ENCODE assay signal across 33 cellular contexts in the genomic region with DNA sequence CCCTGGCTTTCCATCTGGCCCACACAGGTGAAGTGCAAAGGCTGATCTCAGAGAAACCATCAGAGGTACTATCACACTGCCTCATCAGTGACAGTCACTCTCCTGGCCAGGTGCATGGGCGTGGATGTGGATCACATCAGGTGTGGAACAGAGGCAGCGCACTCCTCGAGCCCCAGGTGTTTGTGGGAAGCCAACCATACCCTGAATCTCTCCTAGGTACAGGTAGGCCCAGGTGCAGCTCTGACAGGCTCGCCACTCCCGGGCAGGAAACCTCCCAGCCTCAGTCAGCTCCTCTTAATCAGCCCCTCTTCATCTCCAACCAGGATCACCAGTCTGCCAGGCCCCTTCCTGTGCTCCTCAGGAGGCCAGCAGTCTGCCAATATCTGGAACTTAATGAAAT. TPM values are rescaled to one million over a fixed set of nuclear protein-coding genes. Genes with fewer than 3 reads are reported as not detected.
"Had no signal": no experiment of that assay in that cellular context is flagged by ENCODE, and none has a peak within 500 bp of the region (broad histone marks: within the 10 kb centered on the region; RNA-seq: fewer than 3 reads in every experiment).

No MANE protein-coding gene starts in this region.

- H3K36me3 ChIP-seq: esophagus muscularis mucosa, gastroesophageal sphincter, heart right ventricle, lower lobe of right lung, neutrophil, sigmoid colon, tibial artery had no signal

- H3K27ac Mint-ChIP-seq: immature natural killer cell; natural killer cell; stimulated activated memory B cell treated with anti-CD40 and anti-IgM and Interleukin-4, amounts not matched to agents 10 μg/mL and 1 μg/mL and 100 μg/mL, for 72 hours; type B pancreatic cell had no signal

- H3K9me3 ChIP-seq: esophagus muscularis mucosa, heart right ventricle, lower lobe of right lung, neutrophil, psoas muscle, sigmoid colon, testis, tibial artery had no signal

- H3K4me3 ChIP-seq: coronary artery, esophagus muscularis mucosa, gastroesophageal sphincter, heart right ventricle, lower lobe of right lung, psoas muscle, sigmoid colon, testis, tibial artery had no signal

- H3K4me1 ChIP-seq: foreskin keratinocyte, psoas muscle had no signal

- DNase-seq: dermis blood vessel endothelial cell; effector memory CD4-positive, alpha-beta T cell; foreskin keratinocyte; heart right ventricle; hippocampal formation; immature natural killer cell; left ventricle myocardium superior; lower lobe of right lung; natural killer cell; psoas muscle; right cardiac atrium; stimulated activated CD4-positive, alpha-beta T cell treated with anti-CD3 and anti-CD28 coated beads, Interleukin-2, amount 100 ng/mL, for 24 hours; stimulated activated CD4-positive, alpha-beta T cell treated with anti-CD3 and anti-CD28 coated beads, Interleukin-4, amount 100 ng/mL, for 24 hours; stimulated activated naive CD8-positive, alpha-beta T cell treated with anti-CD3 and anti-CD28 coated beads, Interleukin-15, Interleukin-2, amounts not matched to agents 100 U/mL and 50 U/mL, for 24 hours; substantia nigra; testis; tibial artery had no signal

- H3K36me3 Mint-ChIP-seq: immature natural killer cell; natural killer cell; stimulated activated memory B cell treated with anti-CD40 and anti-IgM and Interleukin-4, amounts not matched to agents 10 μg/mL and 1 μg/mL and 100 μg/mL, for 72 hours; type B pancreatic cell had no signal

- H3K4me3 Mint-ChIP-seq: immature natural killer cell; natural killer cell; stimulated activated memory B cell treated with anti-CD40 and anti-IgM and Interleukin-4, amounts not matched to agents 10 μg/mL and 1 μg/mL and 100 μg/mL, for 72 hours; type B pancreatic cell had no signal

- H3K9me3 Mint-ChIP-seq: immature natural killer cell; natural killer cell; stimulated activated memory B cell treated with anti-CD40 and anti-IgM and Interleukin-4, amounts not matched to agents 10 μg/mL and 1 μg/mL and 100 μg/mL, for 72 hours; type B pancreatic cell had no signal

- H3K27me3 ChIP-seq: foreskin keratinocyte, testis had no signal

- H3K27ac ChIP-seq: coronary artery, esophagus muscularis mucosa, foreskin keratinocyte, gastroesophageal sphincter, heart right ventricle, lower lobe of right lung, neutrophil, psoas muscle, sigmoid colon, testis, tibial artery had no signal

RNA-seq across cellular contexts. Expression of a gene that starts 31.7 kb away (rescaled TPM):
- total RNA-seq: dermis blood vessel endothelial cell, endothelial cell of umbilical vein, epithelial cell of proximal tubule, esophagus muscularis mucosa, fibroblast of lung, foreskin keratinocyte, gastroesophageal sphincter, heart right ventricle, left ventricle myocardium superior, lower lobe of right lung, mesenteric fat pad, myocyte, natural killer cell, omental fat pad, psoas muscle, renal cortical epithelial cell, right cardiac atrium, sigmoid colon, skeletal muscle tissue, urinary bladder had no signal

RNA-seq across cellular contexts. Expression of a gene that starts 51.6 kb away (rescaled TPM):
- total RNA-seq: dermis blood vessel endothelial cell, endothelial cell of umbilical vein, natural killer cell, renal cortical epithelial cell had no signal
